16 cellular contexts compared by ENCODE assay signal in genomic region chr5:173383711-173384110, GRCh38. TPM values are rescaled to one million over a fixed set of nuclear protein-coding genes. Genes with fewer than 3 reads are reported as not detected.
"Had no signal": no experiment of that assay in that cellular context is flagged by ENCODE, and none has a peak within 500 bp of the region (broad histone marks: within the 10 kb centered on the region; RNA-seq: fewer than 3 reads in every experiment).

No MANE protein-coding gene starts in this region.

- ATAC-seq: naive thymus-derived CD4-positive, alpha-beta T cell; stimulated activated effector memory CD8-positive, alpha-beta T cell treated with anti-CD3 and anti-CD28 coated beads, Interleukin-12 subunit alpha, Interleukin-12 subunit beta, amount 100 ng/mL, for 72 hours had no signal

- H3K9me3 ChIP-seq: breast epithelium, left ventricle myocardium inferior had no signal

- H3K4me3 ChIP-seq: breast epithelium, hepatocyte, left ventricle myocardium inferior had no signal

- H3K27me3 ChIP-seq: breast epithelium, hepatocyte had no signal

- DNase-seq: activated CD4-positive, alpha-beta T cell treated with anti-CD3 and anti-CD28 coated beads, Interleukin-2, amount 50 U/mL, for 48 hours; activated naive CD4-positive, alpha-beta T cell treated with anti-CD3 and anti-CD28 coated beads, Interleukin-2, amount 50 U/mL, for 16 hours; activated T-cell treated with anti-CD3 and anti-CD28 coated beads, Interleukin-2, amount 50 U/mL, for 1 hour; amniotic stem cell; cerebellar nuclear complex; dermis blood vessel endothelial cell; kidney; left ventricle myocardium inferior; naive thymus-derived CD4-positive, alpha-beta T cell; T-helper 1 cell; T1000 had no signal

- H3K27ac ChIP-seq: breast epithelium, epithelial cell of prostate, hepatocyte, left ventricle myocardium inferior, parathyroid adenoma had no signal

- H3K36me3 ChIP-seq: breast epithelium, left ventricle myocardium inferior had no signal

- H3K4me1 ChIP-seq: breast epithelium, left ventricle myocardium inferior, parathyroid adenoma had no signal

RNA-seq across cellular contexts. Expression of gene STC2, which starts 55.5 kb away (rescaled TPM):
- polyA plus RNA-seq: naive thymus-derived CD4-positive, alpha-beta T cell had no signal
